In the genomic region with DNA sequence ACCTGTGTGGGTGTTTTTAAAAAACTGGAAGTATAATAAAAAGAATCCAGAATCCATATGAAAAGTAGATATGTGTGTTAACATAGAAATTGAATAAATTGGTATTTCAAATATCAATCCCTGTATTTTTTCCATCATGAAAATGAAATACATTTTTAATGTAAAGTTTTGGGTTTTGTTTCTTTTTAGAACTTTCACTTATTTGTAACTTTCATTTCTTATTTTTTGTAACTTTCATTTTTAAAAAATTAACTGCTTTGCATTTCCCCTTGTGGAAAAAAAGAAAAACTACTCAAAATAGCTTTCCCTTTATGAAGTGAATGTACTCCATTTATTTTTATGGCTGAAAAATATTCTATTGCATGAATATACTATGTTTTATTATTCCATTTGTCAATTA, we compare ENCODE assay signal across 17 cellular contexts.
A peak's percentile ranks its signal among the peaks of the same experiment; 100 is the strongest.
DNase-seq lines count a peak whose midpoint lies in the region; ATAC-seq, FAIRE-seq and TF ChIP-seq lines count a peak whose summit lies in the region.
"Had no signal": no experiment of that assay in that cellular context is flagged by ENCODE, and none has a peak within 500 bp of the region (broad histone marks: within the 10 kb centered on the region; RNA-seq: fewer than 3 reads in every experiment).

No MANE protein-coding gene starts in this region.

- no TSS peak for BruUV-seq in HCT116 (replicated peaks; lab: Mats Ljungman, UMichigan)

- no peak for TF ChIP-seq RAD21 in HCT116 (IDR thresholded peaks at IDR 0.05; ENCODE audit: low read depth)

- intact Hi-C loops in HCT116 (cut with micrococcal nuclease): no loop called here
- intact Hi-C loops in kidney (cut with DNase I): no loop called here

- H3K9me3 ChIP-seq in DOHH2 (ENCODE audit: control insufficient read depth, insufficient read depth, low read length): no peaks in the 10 kb centered on the region
- no peaks in the 10 kb centered on the region for H3K9me3 ChIP-seq in HCT116 (ENCODE audit: control insufficient read depth in 1 of 2, insufficient read depth in 1 of 2, low read depth in 1 of 2, low read length in 2 of 2)
- no peaks in the 10 kb centered on the region for H3K9me3 ChIP-seq in kidney (ENCODE audit: control insufficient read depth in 1 of 2, low read length in 2 of 2)

- TF ChIP-seq CTCF in DOHH2 (IDR thresholded peaks at IDR 0.05; ENCODE audit: low read depth, low read length, poor library complexity, severe bottlenecking) (no peak), HCT116 (IDR thresholded peaks at IDR 0.05 in 2 of 3, conservative IDR thresholded peaks at IDR 0.05 in 1 of 3; ENCODE audit: borderline replicate concordance in 1 of 3, insufficient read depth in 1 of 3, low read depth in 2 of 3, low read length in 2 of 3) (no peak), kidney (IDR thresholded peaks at IDR 0.05; ENCODE audit: borderline replicate concordance, extremely low read depth, insufficient read depth) (no peak)

- H3K27me3 ChIP-seq in DOHH2 (ENCODE audit: control insufficient read depth, low read length) (peaks cover 17% of the 10 kb centered on the region), HCT116 (ENCODE audit: insufficient read depth, low read length) (no peaks in the 10 kb centered on the region)

- no peaks in the 10 kb centered on the region for H4K20me1 ChIP-seq in DOHH2 (ENCODE audit: control insufficient read depth, insufficient read depth, low read depth, low read length)
- H4K20me1 ChIP-seq in HCT116 (ENCODE audit: insufficient read depth): no peaks in the 10 kb centered on the region

- H3K9me2 ChIP-seq in DOHH2 (replicated peaks; ENCODE audit: control insufficient read depth, low read length) (no peaks in the 10 kb centered on the region), HCT116 (ENCODE audit: insufficient read depth) (no peaks in the 10 kb centered on the region)

- RAD21 ChIA-PET in HCT116 (lab: Charles Lee; ENCODE audit: low non-redundant PET in 1 of 2, low total read pairs in 2 of 2, uncharacterized antibody in 2 of 2, unreplicated experiment in 2 of 2): no interaction called here

- peak overlapping the region; percentile 15 for H2AFZ ChIP-seq in HCT116 (ENCODE audit: low read depth, low read length, poor library complexity, severe bottlenecking)
- H2AFZ ChIP-seq: GM23338 had no signal

- H3K79me2 ChIP-seq in DOHH2 (ENCODE audit: control insufficient read depth, low read length) (no peaks in the 10 kb centered on the region), HCT116 (ENCODE audit: insufficient read depth, low read length) (no peaks in the 10 kb centered on the region)

- H3K4me1 ChIP-seq in DOHH2 (ENCODE audit: control insufficient read depth, low read length) (peaks cover 30% of the 10 kb centered on the region), HCT116 (ENCODE audit: control insufficient read depth in 1 of 2, insufficient read depth in 2 of 2, low read length in 2 of 2) (peaks cover 0 to 14% of the 10 kb centered on the region in 2 experiments; a peak in 3 of 4 replicates), kidney (ENCODE audit: control insufficient read depth in 1 of 2, insufficient read depth in 1 of 2, low read depth in 1 of 2, low read length in 2 of 2) (peaks cover 0 to 2% of the 10 kb centered on the region in 2 donors)

- H3F3A ChIP-seq in DOHH2 (ENCODE audit: control insufficient read depth, insufficient read depth): no peaks in the 10 kb centered on the region

- TF ChIP-seq POLR2A in HCT116 (IDR thresholded peaks at IDR 0.05; ENCODE audit: borderline replicate concordance, extremely low read depth, insufficient read depth, insufficient read length): no peak

- H3K4me3 ChIP-seq in DOHH2 (ENCODE audit: low read length): no peak overlapping the region
- no peak overlapping the region for H3K4me3 ChIP-seq in HCT116 (replicated peaks in 1 of 2; ENCODE audit: low read depth in 1 of 2, low read length in 2 of 2)
- no peak overlapping the region for H3K4me3 ChIP-seq in kidney (ENCODE audit: low read length in 2 of 2)
- H3K4me3 ChIP-seq: GM23338 had no signal

- no peaks in the 10 kb centered on the region for H3K36me3 ChIP-seq in DOHH2 (ENCODE audit: control insufficient read depth, low read length)
- no peaks in the 10 kb centered on the region for H3K36me3 ChIP-seq in HCT116 (ENCODE audit: control insufficient read depth in 1 of 2, insufficient read depth in 2 of 2, low read length in 2 of 2)
- H3K36me3 ChIP-seq in kidney (ENCODE audit: control insufficient read depth in 1 of 2, insufficient read depth in 2 of 2, low read length in 2 of 2): no peaks in the 10 kb centered on the region

- peak overlapping the region; percentile 14; the same call in 1 of the 2 replicates for H3K4me2 ChIP-seq in DOHH2 (ENCODE audit: low read length)
- H3K4me2 ChIP-seq in HCT116 (ENCODE audit: low read length): no peak overlapping the region
- H3K4me2 ChIP-seq: GM23338 had no signal

- H3K9ac ChIP-seq in HCT116 (ENCODE audit: low read length) (no peak overlapping the region), kidney (ENCODE audit: low read length in 2 of 2) (no peak overlapping the region)

- CTCF ChIA-PET in HCT116 (lab: Charles Lee): no interaction called here

- FAIRE-seq in colon (lab: Jason Lieb, UNC) (peak; percentile 47), kidney (lab: Jason Lieb, UNC) (peak; percentile 72)
- FAIRE-seq: A204.1, H54 had no signal

- POLR2A ChIA-PET in HCT116 (lab: Charles Lee): no interaction called here

- H3K27ac ChIP-seq in DOHH2 (ENCODE audit: low read depth, low read length) (no peak overlapping the region), HCT116 (ENCODE audit: low read depth, low read length) (no peak overlapping the region), kidney (ENCODE audit: low read depth in 2 of 2, low read length in 2 of 2) (no peak overlapping the region)
- H3K27ac ChIP-seq: C4-2B had no signal

- DNase-seq in HCT116 (ENCODE audit: low read depth, low spot score): no peak
- no peak for DNase-seq in kidney
- DNase-seq in effector CD8-positive, alpha-beta T cell (lab: John Stamatoyannopoulos, UW): no peak
- no peak for DNase-seq in T-helper 2 cell
- DNase-seq: AML-193; CD4-positive, alpha-beta T cell; DMS153; DMS79; HCEC 1CT; KG1 had no signal

- ATAC-seq in HCT116: no peak
- ATAC-seq in HG02763 (IDR thresholded peaks at IDR 0.05; ENCODE audit: unreplicated experiment): no peak
- ATAC-seq: GM23338 had no signal

TF ChIP-seq in HCT116, 20 proteins besides CTCF, POLR2A, EP300 and RAD21:
- TF ChIP-seq EZH2 (IDR thresholded peaks at IDR 0.05) (no peak), ELF1 (IDR thresholded peaks at IDR 0.05; ENCODE audit: borderline replicate concordance, low read depth) (no peak), YY1 (IDR thresholded peaks at IDR 0.05; ENCODE audit: extremely low read depth, insufficient replicate concordance, low read depth, low read length) (no peak), FOSL1 (IDR thresholded peaks at IDR 0.05; ENCODE audit: low read depth) (no peak), POLR2AphosphoS5 (IDR thresholded peaks at IDR 0.05; ENCODE audit: low read depth, low read length) (no peak), EGR1 (IDR thresholded peaks at IDR 0.05; ENCODE audit: low read depth) (no peak)
- TF ChIP-seq, protein P1, sequence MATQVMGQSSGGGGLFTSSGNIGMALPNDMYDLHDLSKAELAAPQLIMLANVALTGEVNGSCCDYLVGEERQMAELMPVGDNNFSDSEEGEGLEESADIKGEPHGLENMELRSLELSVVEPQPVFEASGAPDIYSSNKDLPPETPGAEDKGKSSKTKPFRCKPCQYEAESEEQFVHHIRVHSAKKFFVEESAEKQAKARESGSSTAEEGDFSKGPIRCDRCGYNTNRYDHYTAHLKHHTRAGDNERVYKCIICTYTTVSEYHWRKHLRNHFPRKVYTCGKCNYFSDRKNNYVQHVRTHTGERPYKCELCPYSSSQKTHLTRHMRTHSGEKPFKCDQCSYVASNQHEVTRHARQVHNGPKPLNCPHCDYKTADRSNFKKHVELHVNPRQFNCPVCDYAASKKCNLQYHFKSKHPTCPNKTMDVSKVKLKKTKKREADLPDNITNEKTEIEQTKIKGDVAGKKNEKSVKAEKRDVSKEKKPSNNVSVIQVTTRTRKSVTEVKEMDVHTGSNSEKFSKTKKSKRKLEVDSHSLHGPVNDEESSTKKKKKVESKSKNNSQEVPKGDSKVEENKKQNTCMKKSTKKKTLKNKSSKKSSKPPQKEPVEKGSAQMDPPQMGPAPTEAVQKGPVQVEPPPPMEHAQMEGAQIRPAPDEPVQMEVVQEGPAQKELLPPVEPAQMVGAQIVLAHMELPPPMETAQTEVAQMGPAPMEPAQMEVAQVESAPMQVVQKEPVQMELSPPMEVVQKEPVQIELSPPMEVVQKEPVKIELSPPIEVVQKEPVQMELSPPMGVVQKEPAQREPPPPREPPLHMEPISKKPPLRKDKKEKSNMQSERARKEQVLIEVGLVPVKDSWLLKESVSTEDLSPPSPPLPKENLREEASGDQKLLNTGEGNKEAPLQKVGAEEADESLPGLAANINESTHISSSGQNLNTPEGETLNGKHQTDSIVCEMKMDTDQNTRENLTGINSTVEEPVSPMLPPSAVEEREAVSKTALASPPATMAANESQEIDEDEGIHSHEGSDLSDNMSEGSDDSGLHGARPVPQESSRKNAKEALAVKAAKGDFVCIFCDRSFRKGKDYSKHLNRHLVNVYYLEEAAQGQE (IDR thresholded peaks at IDR 0.05; ENCODE audit: low read depth): no peak
